In the genomic region with DNA sequence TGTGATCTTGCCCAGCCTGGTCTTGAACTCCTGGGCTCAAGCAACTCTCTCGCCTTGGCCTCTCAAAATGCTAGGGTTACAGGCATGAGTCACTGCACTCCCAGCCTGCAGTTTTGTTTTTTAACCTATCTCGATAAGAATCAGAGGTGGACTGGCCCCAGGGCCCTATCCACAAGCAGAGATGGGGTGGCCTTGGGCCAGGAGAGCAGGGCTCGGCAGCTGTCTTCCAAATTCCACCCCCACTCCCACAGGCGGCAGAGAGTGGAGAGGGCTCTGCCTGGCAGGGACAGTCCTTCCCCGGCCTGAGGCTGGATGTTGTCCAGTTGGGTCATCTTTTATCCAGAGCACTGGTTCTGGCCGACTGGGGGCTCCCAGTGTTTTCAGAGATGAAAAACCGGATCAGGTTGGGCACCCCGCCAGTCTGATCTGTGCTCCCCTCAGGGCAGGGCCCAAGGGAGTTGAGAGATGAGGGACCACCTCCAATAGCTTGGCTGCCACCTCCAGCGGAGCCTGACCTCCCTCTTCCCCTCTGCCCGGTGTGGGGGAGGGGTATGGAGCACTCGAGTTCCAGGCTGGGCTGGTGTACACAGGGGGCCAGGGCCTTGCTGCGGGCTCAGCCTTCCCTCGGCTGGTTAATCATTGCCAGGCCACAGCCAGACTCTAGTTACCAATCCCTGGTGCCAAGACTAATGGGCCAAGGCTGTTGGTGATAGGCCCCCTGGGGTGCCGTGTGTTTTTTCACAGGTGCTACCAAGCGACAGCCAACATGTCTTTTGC, we compare ENCODE assay signal across 9 cellular contexts. TPM values are rescaled to one million over a fixed set of nuclear protein-coding genes. Genes with fewer than 3 reads are reported as not detected.
DNase-seq lines count a peak whose midpoint lies in the region; ATAC-seq and TF ChIP-seq lines count a peak whose summit lies in the region.
"Had no signal": no experiment of that assay in that cellular context is flagged by ENCODE, and none has a peak within 500 bp of the region (broad histone marks: within the 10 kb centered on the region; RNA-seq: fewer than 3 reads in every experiment).

No MANE protein-coding gene starts in this region.

- no peaks in the 10 kb centered on the region for H3K27me3 Mint-ChIP-seq in nephron progenitor cell (ENCODE audit: low read depth, poor library complexity)

- in situ Hi-C loops in Caki2 (cut with HindIII; ENCODE audit: low pct_unique_long_range_greater_than_20kb, low sequenced_read_pairs): no loop called here

- H3K27ac Mint-ChIP-seq in nephron progenitor cell: no peak overlapping the region

- H3K9me3 Mint-ChIP-seq in nephron progenitor cell: no peaks in the 10 kb centered on the region

- no peak overlapping the region for H3K4me3 Mint-ChIP-seq in nephron progenitor cell

- peaks cover 49% of the 10 kb centered on the region for H3K4me1 Mint-ChIP-seq in nephron progenitor cell

- DNase-seq in Caki2 (ENCODE audit: low read depth) (peak; percentile 97), NCI-H526 treated with DMSO at 0.1 percent for 48 hours (lab: John Stamatoyannopoulos, UW) (peak; percentile 65), fibroblast of gingiva (ENCODE audit: low read depth) (peak; percentile 4), nephron progenitor cell (peak; percentile 61), NCI-H748 treated with DMSO at 0.1 percent for 48 hours (lab: John Stamatoyannopoulos, UW) (no peak)
- no peak for DNase-seq in stimulated activated CD4-positive, alpha-beta T cell treated with anti-CD3 and anti-CD28 coated beads, Interleukin-1b, Interleukin-23, amount 100 ng/mL, for 48 hours
- DNase-seq: stimulated activated CD4-positive, alpha-beta T cell treated with anti-CD3 and anti-CD28 coated beads, Interleukin-12 subunit alpha, Interleukin-12 subunit beta, amount 100 ng/mL, for 4 hours had no signal

- TF ChIP-seq CTCF in nephron progenitor cell (IDR thresholded peaks at IDR 0.05): no peak

- ATAC-seq in GM21423 (IDR thresholded peaks at IDR 0.05; ENCODE audit: unreplicated experiment): no peak
- ATAC-seq in HG03175 (IDR thresholded peaks at IDR 0.05; ENCODE audit: unreplicated experiment): no peak

- H3K36me3 Mint-ChIP-seq in nephron progenitor cell (ENCODE audit: low read depth): no peaks in the 10 kb centered on the region

RNA-seq across cellular contexts. Expression of a gene that starts 30.3 kb away (rescaled TPM):
- total RNA-seq in Caki2 (2014; rRNA removed; shearing (Covaris generic); ENCODE audit: low replicate concordance): 0.34 and 16.6 TPM in 2 replicates

RNA-seq across cellular contexts. Expression of a gene that starts 31.8 kb away (rescaled TPM):
- total RNA-seq in Caki2 (2014; rRNA removed; shearing (Covaris generic); ENCODE audit: low replicate concordance): 34.2 and 42.5 TPM in 2 replicates

RNA-seq across cellular contexts. Expression of a gene that starts 40.9 kb away (rescaled TPM):
- 53.3 and 78.0 TPM in 2 replicates for total RNA-seq in Caki2 (2014; rRNA removed; shearing (Covaris generic); ENCODE audit: low replicate concordance)

RNA-seq across cellular contexts. Expression of a gene that starts 41.9 kb away (rescaled TPM):
- total RNA-seq in Caki2 (2014; rRNA removed; shearing (Covaris generic); ENCODE audit: low replicate concordance): 12.9 and 16.9 TPM in 2 replicates

Comparison
In these comparisons a context has a peak if more than half of its experiments do, and no peak if none do; other contexts are left out.
1. DNase-seq: peak in Caki2 (single experiment), NCI-H526 treated with DMSO at 0.1 percent for 48 hours (single experiment), fibroblast of gingiva (single experiment) and nephron progenitor cell (single experiment); none in stimulated activated CD4-positive, alpha-beta T cell treated with anti-CD3 and anti-CD28 coated beads, Interleukin-1b, Interleukin-23, amount 100 ng/mL, for 48 hours (single experiment) and NCI-H748 treated with DMSO at 0.1 percent for 48 hours (single experiment).